21 cellular contexts compared by ENCODE assay signal in the genomic region with DNA sequence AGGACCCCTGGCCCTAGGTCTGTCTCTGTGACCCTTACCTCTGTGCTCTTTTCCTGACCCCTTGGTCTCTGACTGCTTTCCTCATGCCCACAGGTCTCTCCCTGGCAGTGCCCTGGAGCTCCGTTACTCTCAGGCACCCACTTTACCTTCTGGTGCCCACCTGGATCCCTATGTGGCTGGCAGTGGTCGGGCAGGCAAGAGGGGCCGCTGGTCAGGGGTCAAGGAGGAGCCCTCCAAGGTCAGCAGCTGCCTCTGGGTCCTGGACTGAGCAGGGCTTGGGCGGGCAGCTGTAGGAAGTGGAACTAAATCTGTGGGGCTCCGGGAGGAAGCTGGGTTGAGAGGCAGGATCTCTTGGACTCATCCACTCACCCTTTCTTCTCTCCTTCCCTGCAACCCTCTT. TPM values are rescaled to one million over a fixed set of nuclear protein-coding genes. Genes with fewer than 3 reads are reported as not detected.
DNase-seq lines count a peak whose midpoint lies in the region; ATAC-seq, FAIRE-seq and TF ChIP-seq lines count a peak whose summit lies in the region.
"Had no signal": no experiment of that assay in that cellular context is flagged by ENCODE, and none has a peak within 500 bp of the region (broad histone marks: within the 10 kb centered on the region; RNA-seq: fewer than 3 reads in every experiment).

No MANE protein-coding gene starts in this region.

- H3K27me3 Mint-ChIP-seq in neural progenitor cell (ENCODE audit: insufficient read depth, low read depth) (peaks cover 15% of the 10 kb centered on the region), immature natural killer cell (ENCODE audit: low read depth in 3 of 3) (peaks cover 0 to 3% (median 2%) of the 10 kb centered on the region in 3 donors)

- no TSS peak for BruUV-seq in K562 (replicated peaks; lab: Mats Ljungman, UMichigan)

- no peaks in the 10 kb centered on the region for H4K20me1 ChIP-seq in K562 (replicated peaks; ENCODE audit: control insufficient read depth, insufficient read depth, low read length)
- H4K20me1 ChIP-seq in neural progenitor cell (ENCODE audit: low read depth) = no peaks in the 10 kb centered on the region

- H3K4me3 ChIP-seq in right atrium auricular region (no peak overlapping the region), K562 (no peak overlapping the region), neural progenitor cell (no peak overlapping the region)

- peaks cover 0 to 19% of the 10 kb centered on the region in 2 donors for H3K4me1 ChIP-seq in right atrium auricular region
- H3K4me1 ChIP-seq in K562 (replicated peaks in 1 of 2; ENCODE audit: control insufficient read depth in 2 of 2, insufficient read depth in 2 of 2, low read length in 2 of 2) = peaks cover 9 to 51% of the 10 kb centered on the region in 2 experiments; a peak in 3 of 5 replicates
- H3K4me1 ChIP-seq in neural progenitor cell = no peaks in the 10 kb centered on the region
- H3K4me1 ChIP-seq: BE2C had no signal

- no peak for DNase-seq in right atrium auricular region (ENCODE audit: low spot score)
- no peak for DNase-seq in cardiac septum (ENCODE audit: low spot score)
- DNase-seq in K562 (ENCODE audit: extremely low read depth in 1 of 4, low spot score in 3 of 4) = no peak
- no peak for DNase-seq in neural progenitor cell (ENCODE audit: low spot score)
- DNase-seq in RCC 7860 (ENCODE audit: low spot score) = no peak
- no peak for DNase-seq in immature natural killer cell
- DNase-seq in GDM1 (lab: John Stamatoyannopoulos, UW) = no peak
- DNase-seq in DMS153 (lab: John Stamatoyannopoulos, UW) = no peak
- DNase-seq: BE2C, HFFc6, IMR-90, MM.1S, NCI-H1092 had no signal

- no peak for ATAC-seq in K562
- ATAC-seq: Panc1 had no signal

- H3K9me3 ChIP-seq in right atrium auricular region (no peaks in the 10 kb centered on the region), K562 (replicated peaks; ENCODE audit: control insufficient read depth, insufficient read depth, low read depth, low read length) (no peaks in the 10 kb centered on the region), neural progenitor cell (ENCODE audit: low read depth) (no peaks in the 10 kb centered on the region)
- H3K9me3 ChIP-seq: BE2C had no signal

- no peak for TF ChIP-seq POLR2A in K562 (conservative IDR thresholded peaks at IDR 0.05)

- CTCF ChIA-PET in K562 (lab: Yijun Ruan, JAX; ENCODE audit: low intra/inter-chr PET ratio) = no interaction called here

- H2AFZ ChIP-seq in K562 (ENCODE audit: low read depth, low read length) = no peak overlapping the region
- no peak overlapping the region for H2AFZ ChIP-seq in neural progenitor cell (replicated peaks)

- FAIRE-seq in K562 (lab: Jason Lieb, UNC) (no peak), RCC 7860 (lab: Jason Lieb, UNC) (no peak)
- FAIRE-seq: GM12892 had no signal

- no peaks in the 10 kb centered on the region for H3K36me3 ChIP-seq in right atrium auricular region
- H3K36me3 ChIP-seq in K562 (ENCODE audit: control insufficient read depth, insufficient read depth, low read length) = peaks cover 50% of the 10 kb centered on the region; the same call in 2 of the 3 replicates
- no peaks in the 10 kb centered on the region for H3K36me3 ChIP-seq in neural progenitor cell

- in situ Hi-C loops in K562 (cut with MboI) = no loop called here

- TF ChIP-seq CTCF in right atrium auricular region (IDR thresholded peaks at IDR 0.05) = no peak
- no peak for TF ChIP-seq CTCF in K562 (IDR thresholded peaks at IDR 0.05 in 2 of 3, conservative IDR thresholded peaks at IDR 0.05 in 1 of 3; ENCODE audit: insufficient read depth in 2 of 3, low read depth in 1 of 3, low read length in 3 of 3)
- TF ChIP-seq CTCF in neural progenitor cell (IDR thresholded peaks at IDR 0.05) = no peak

- H3K9me1 ChIP-seq in K562 (ENCODE audit: control insufficient read depth, insufficient read depth, low read length) = no peaks in the 10 kb centered on the region

- H3K4me1 Mint-ChIP-seq in neural progenitor cell = no peaks in the 10 kb centered on the region
- peaks cover 7 to 13% of the 10 kb centered on the region in 2 donors for H3K4me1 Mint-ChIP-seq in immature natural killer cell

- H3K36me3 Mint-ChIP-seq in neural progenitor cell = peaks cover 22% of the 10 kb centered on the region
- peaks cover 0 to 4% (median 4%) of the 10 kb centered on the region in 3 donors for H3K36me3 Mint-ChIP-seq in immature natural killer cell
- H3K36me3 Mint-ChIP-seq: CD4-positive, alpha-beta memory T cell had no signal

- H3K4me3 Mint-ChIP-seq in neural progenitor cell (peak overlapping the region; percentile 6), immature natural killer cell (no peak overlapping the region)
- H3K4me3 Mint-ChIP-seq: HFFc6 had no signal

- no peak for TF ChIP-seq RAD21 in K562 (CRISPR knock-in tag; conservative IDR thresholded peaks at IDR 0.05 in 1 of 2, IDR thresholded peaks at IDR 0.05 in 1 of 2)

- no peak for TF ChIP-seq EP300 in K562 (IDR thresholded peaks at IDR 0.05; ENCODE audit: low read length)

- intact Hi-C loops in cardiac septum (cut with DNase I) = no loop called here
- intact Hi-C loops in K562 (cut with micrococcal nuclease) = no loop called here

- H3K4me2 ChIP-seq in K562 (ENCODE audit: insufficient read depth, low read length) = peak overlapping the region; percentile 32
- no peak overlapping the region for H3K4me2 ChIP-seq in neural progenitor cell

- H3K27ac Mint-ChIP-seq in neural progenitor cell = no peak overlapping the region
- no peak overlapping the region for H3K27ac Mint-ChIP-seq in immature natural killer cell
- H3K27ac Mint-ChIP-seq: CD4-positive, alpha-beta memory T cell; HFFc6 had no signal

- 81% methylated on average over 5 of the region's 5 CpGs for WGBS in K562 (ENCODE audit: insufficient coverage, low coverage, missing lambda C conversion rate)

- H3K27me3 ChIP-seq in right atrium auricular region (no peaks in the 10 kb centered on the region), K562 (ENCODE audit: control insufficient read depth in 2 of 2, insufficient read depth in 2 of 2, low read length in 2 of 2) (no peaks in the 10 kb centered on the region), neural progenitor cell (no peaks in the 10 kb centered on the region)
- H3K27me3 ChIP-seq: BE2C had no signal

- no peaks in the 10 kb centered on the region for H3K9me3 Mint-ChIP-seq in neural progenitor cell
- H3K9me3 Mint-ChIP-seq in immature natural killer cell = no peaks in the 10 kb centered on the region
- H3K9me3 Mint-ChIP-seq: CD4-positive, alpha-beta memory T cell; HFFc6 had no signal

- H3K27ac ChIP-seq in right atrium auricular region (peak overlapping the region; percentile 38 to 47), K562 (ENCODE audit: extremely low read depth, low read depth, low read length) (peak overlapping the region; percentile 46; the same call in 2 of the 3 replicates), neural progenitor cell (no peak overlapping the region)
- H3K27ac ChIP-seq: HL-60 had no signal

- peak overlapping the region in 1 of 2 experiments; percentile 31; a peak in 2 of 4 replicates for H3K9ac ChIP-seq in K562 (ENCODE audit: insufficient read depth in 1 of 2, low read depth in 2 of 2, low read length in 2 of 2)
- H3K9ac ChIP-seq in neural progenitor cell = no peak overlapping the region

- H3K79me2 ChIP-seq in K562 (ENCODE audit: control insufficient read depth, insufficient read depth, low read length) = no peaks in the 10 kb centered on the region; the same call in 2 of the 3 replicates
- no peaks in the 10 kb centered on the region for H3K79me2 ChIP-seq in neural progenitor cell (ENCODE audit: low read depth)

- H3F3A ChIP-seq in neural progenitor cell (ENCODE audit: low read depth) = peaks cover 21% of the 10 kb centered on the region

- POLR2A ChIA-PET in K562 (lab: Yijun Ruan, JAX) = interaction anchor here (0.7 kb wide), 1 partner anchor 916 kb away, joined by 3 read pairs; no protein-coding TSS in a partner anchor

RNA-seq across cellular contexts. Expression of a gene that starts 16.3 kb away (rescaled TPM):
- total RNA-seq in right atrium auricular region = 1 to 10 TPM; 5.0 to 6.8 TPM
- total RNA-seq in cardiac septum = 10.1 TPM
- 69.7 and 96.7 TPM in 2 replicates for total RNA-seq in K562 (2011; cell fraction: chromatin; rRNA removed; ENCODE audit: low replicate concordance)
- 59.0 and 65.5 TPM in 2 replicates for total RNA-seq in K562 (2011; cell fraction: nucleolus; rRNA removed)
- total RNA-seq in K562 (2011; cell fraction: nucleoplasm; rRNA removed) = 60.3 and 89.2 TPM in 2 replicates
- total RNA-seq in K562 (2014; rRNA removed) = 48.2 and 55.9 TPM in 2 replicates
- total RNA-seq in K562 (2014; rRNA removed; fragmentation: Illumina TruSeq; extraction: Trizol) = 10.3 and 11.5 TPM in 2 replicates
- 19.1 and 21.0 TPM in 2 replicates for total RNA-seq in K562 (2015; rRNA removed; fragmentation: Illumina TruSeq; extraction: Trizol)
- 47.5 and 53.0 TPM in 2 replicates for total RNA-seq in K562 (2021)
- polyA plus RNA-seq in K562 (2011; rRNA removed) = 11.2 and 16.9 TPM in 2 replicates
- 17.5 and 30.1 TPM in 2 replicates for polyA plus RNA-seq in K562 (2011; cell fraction: cytosol; rRNA removed)
- 52.6 and 77.1 TPM in 2 replicates for polyA plus RNA-seq in K562 (2011; cell fraction: nucleus; rRNA removed)
- 17.8 and 27.4 TPM in 2 replicates for polyA plus RNA-seq in K562 (2012)
- 17.6 and 30.1 TPM in 2 replicates for polyA plus RNA-seq in K562 (2014; fragmentation: Illumina TruSeq; extraction: Trizol)
- under 1 TPM; 0.10 to 0.29 TPM for polyA plus RNA-seq in K562 (2014; fragmentation: Nextera tagmentation; extraction: Ambion mirVana)
- polyA plus RNA-seq in K562 (2014; rRNA removed) = 44.2 and 46.7 TPM in 2 replicates
- polyA minus RNA-seq in K562 (2011; rRNA and poly(A)+ RNA removed) = 11.1 and 17.2 TPM in 2 replicates
- polyA minus RNA-seq in K562 (2011; cell fraction: cytosol; rRNA and poly(A)+ RNA removed) = 9.8 and 20.9 TPM in 2 replicates
- 27.1 and 32.9 TPM in 2 replicates for polyA minus RNA-seq in K562 (2011; cell fraction: nucleus; rRNA and poly(A)+ RNA removed)
- 1.8 and 12.0 TPM in 2 replicates for total RNA-seq in neural progenitor cell (ENCODE audit: low replicate concordance)
- under 1 TPM in 2 of 3 donors, not detected in 1; 0.07 to 0.58 TPM for polyA plus RNA-seq in immature natural killer cell

RNA-seq across cellular contexts. Expression of a gene that starts 16.7 kb away (rescaled TPM):
- total RNA-seq in right atrium auricular region (1 to 10 TPM; 3.1 to 5.9 TPM), cardiac septum (1.0 TPM), K562 (2014; rRNA removed) (4.7 and 7.4 TPM in 2 replicates), K562 (2014; rRNA removed; fragmentation: Illumina TruSeq; extraction: Trizol) (0.55 and 0.64 TPM in 2 replicates), K562 (2015; rRNA removed; fragmentation: Illumina TruSeq; extraction: Trizol) (1.4 and 2.1 TPM in 2 replicates), K562 (2021) (1.6 and 3.2 TPM in 2 replicates), neural progenitor cell (ENCODE audit: low replicate concordance) (1.7 TPM in 1 of 2 replicates, not detected in the other)
- total RNA-seq in K562 (2011; cell fraction: chromatin; rRNA removed; ENCODE audit: low replicate concordance) = 1.3 and 4.9 TPM in 2 replicates
- 7.0 and 7.4 TPM in 2 replicates for total RNA-seq in K562 (2011; cell fraction: nucleolus; rRNA removed)
- total RNA-seq in K562 (2011; cell fraction: nucleoplasm; rRNA removed) = 3.8 and 4.5 TPM in 2 replicates
- polyA plus RNA-seq in K562 (2011; rRNA removed) (1.5 and 1.9 TPM in 2 replicates), K562 (2014; fragmentation: Illumina TruSeq; extraction: Trizol) (1.1 TPM in 2 replicates), K562 (2014; fragmentation: Nextera tagmentation; extraction: Ambion mirVana) (under 1 TPM; 0.08 to 0.32 TPM), K562 (2014; rRNA removed) (5.4 and 5.7 TPM in 2 replicates), immature natural killer cell (1 to 10 TPM; 2.6 to 5.5 (median 3.6) TPM)
- polyA plus RNA-seq in K562 (2011; cell fraction: cytosol; rRNA removed) = 4.1 and 8.0 TPM in 2 replicates
- 4.8 and 7.5 TPM in 2 replicates for polyA plus RNA-seq in K562 (2011; cell fraction: nucleus; rRNA removed)
- 1.8 and 3.7 TPM in 2 replicates for polyA plus RNA-seq in K562 (2012)
- polyA minus RNA-seq in K562 (2011; rRNA and poly(A)+ RNA removed) = 0.69 and 0.74 TPM in 2 replicates
- 1.6 and 3.3 TPM in 2 replicates for polyA minus RNA-seq in K562 (2011; cell fraction: cytosol; rRNA and poly(A)+ RNA removed)
- polyA minus RNA-seq in K562 (2011; cell fraction: nucleus; rRNA and poly(A)+ RNA removed) = 4.0 and 4.2 TPM in 2 replicates
- total RNA-seq: A172, IMR-90 had no signal

RNA-seq across cellular contexts. Expression of a gene that starts 19.5 kb away (rescaled TPM):
- total RNA-seq in right atrium auricular region = 1,000 to 10,000 TPM in 1 of 2 donors, 100 to 1,000 TPM in 1; 558 to 1,164 TPM
- 907 TPM for total RNA-seq in cardiac septum
- 32.2 and 45.2 TPM in 2 replicates for total RNA-seq in K562 (2011; cell fraction: chromatin; rRNA removed; ENCODE audit: low replicate concordance)
- 32.8 and 33.2 TPM in 2 replicates for total RNA-seq in K562 (2011; cell fraction: nucleolus; rRNA removed)
- 43.6 and 52.1 TPM in 2 replicates for total RNA-seq in K562 (2011; cell fraction: nucleoplasm; rRNA removed)
- 15.6 and 20.8 TPM in 2 replicates for total RNA-seq in K562 (2014; rRNA removed)
- total RNA-seq in K562 (2014; rRNA removed; fragmentation: Illumina TruSeq; extraction: Trizol) = 10.0 and 11.7 TPM in 2 replicates
- total RNA-seq in K562 (2015; rRNA removed; fragmentation: Illumina TruSeq; extraction: Trizol) = 15.9 and 16.1 TPM in 2 replicates
- 14.8 and 15.6 TPM in 2 replicates for total RNA-seq in K562 (2021)
- polyA plus RNA-seq in K562 (2011; rRNA removed) = 13.1 and 22.3 TPM in 2 replicates
- 12.4 and 22.9 TPM in 2 replicates for polyA plus RNA-seq in K562 (2011; cell fraction: cytosol; rRNA removed)
- 28.6 and 29.0 TPM in 2 replicates for polyA plus RNA-seq in K562 (2011; cell fraction: nucleus; rRNA removed)
- 15.3 and 17.4 TPM in 2 replicates for polyA plus RNA-seq in K562 (2012)
- 17.9 and 18.7 TPM in 2 replicates for polyA plus RNA-seq in K562 (2014; fragmentation: Illumina TruSeq; extraction: Trizol)
- polyA plus RNA-seq in K562 (2014; fragmentation: Nextera tagmentation; extraction: Ambion mirVana) = 1 to 10 TPM in 1 of 2 experiments, under 1 TPM in 1; 0.66 to 1.2 TPM
- polyA plus RNA-seq in K562 (2014; rRNA removed) = 11.8 and 13.7 TPM in 2 replicates
- 18.4 and 24.8 TPM in 2 replicates for polyA minus RNA-seq in K562 (2011; rRNA and poly(A)+ RNA removed)
- polyA minus RNA-seq in K562 (2011; cell fraction: cytosol; rRNA and poly(A)+ RNA removed) = 7.2 and 13.7 TPM in 2 replicates
- 4.0 and 6.3 TPM in 2 replicates for polyA minus RNA-seq in K562 (2011; cell fraction: nucleus; rRNA and poly(A)+ RNA removed)
- 0.31 TPM in 1 of 2 replicates, not detected in the other for total RNA-seq in neural progenitor cell (ENCODE audit: low replicate concordance)
- polyA plus RNA-seq in immature natural killer cell = not detected
- total RNA-seq: A172; CD4-positive, alpha-beta memory T cell; H4; HFFc6; HT1080; IMR-90; NCI-H460 had no signal
- polyA plus RNA-seq: CD4-positive, alpha-beta memory T cell had no signal

RNA-seq across cellular contexts. Expression of a gene that starts 21.5 kb away (rescaled TPM):
- total RNA-seq in right atrium auricular region (10 to 100 TPM; 31.5 to 35.0 TPM), cardiac septum (24.7 TPM), K562 (2014; rRNA removed) (11.0 and 12.4 TPM in 2 replicates), K562 (2014; rRNA removed; fragmentation: Illumina TruSeq; extraction: Trizol) (1.1 and 1.6 TPM in 2 replicates), K562 (2015; rRNA removed; fragmentation: Illumina TruSeq; extraction: Trizol) (4.0 and 4.1 TPM in 2 replicates), K562 (2021) (9.2 and 9.6 TPM in 2 replicates), neural progenitor cell (ENCODE audit: low replicate concordance) (9.2 and 9.7 TPM in 2 replicates)
- 18.4 and 32.9 TPM in 2 replicates for total RNA-seq in K562 (2011; cell fraction: chromatin; rRNA removed; ENCODE audit: low replicate concordance)
- 24.3 and 26.6 TPM in 2 replicates for total RNA-seq in K562 (2011; cell fraction: nucleolus; rRNA removed)
- total RNA-seq in K562 (2011; cell fraction: nucleoplasm; rRNA removed) = 18.6 and 20.3 TPM in 2 replicates
- polyA plus RNA-seq in K562 (2011; rRNA removed) (5.9 and 10.3 TPM in 2 replicates), K562 (2014; fragmentation: Illumina TruSeq; extraction: Trizol) (3.1 and 5.1 TPM in 2 replicates), K562 (2014; fragmentation: Nextera tagmentation; extraction: Ambion mirVana) (1 to 10 TPM in 1 of 2 experiments, under 1 TPM in 1; 0.89 to 1.4 TPM), K562 (2014; rRNA removed) (15.7 and 18.3 TPM in 2 replicates), immature natural killer cell (1 to 10 TPM; 3.2 to 6.9 (median 5.6) TPM)
- polyA plus RNA-seq in K562 (2011; cell fraction: cytosol; rRNA removed) = 8.5 and 10.8 TPM in 2 replicates
- polyA plus RNA-seq in K562 (2011; cell fraction: nucleus; rRNA removed) = 36.2 and 41.7 TPM in 2 replicates
- 9.0 and 9.4 TPM in 2 replicates for polyA plus RNA-seq in K562 (2012)
- 3.4 and 4.1 TPM in 2 replicates for polyA minus RNA-seq in K562 (2011; rRNA and poly(A)+ RNA removed)
- 1.5 and 4.3 TPM in 2 replicates for polyA minus RNA-seq in K562 (2011; cell fraction: cytosol; rRNA and poly(A)+ RNA removed)
- 8.2 and 8.7 TPM in 2 replicates for polyA minus RNA-seq in K562 (2011; cell fraction: nucleus; rRNA and poly(A)+ RNA removed)

RNA-seq across cellular contexts. Expression of a gene that starts 21.9 kb away (rescaled TPM):
- total RNA-seq in right atrium auricular region (10 to 100 TPM; 20.6 to 22.8 TPM), cardiac septum (44.1 TPM), K562 (2014; rRNA removed) (35.3 and 37.3 TPM in 2 replicates), K562 (2014; rRNA removed; fragmentation: Illumina TruSeq; extraction: Trizol) (7.9 and 8.3 TPM in 2 replicates), K562 (2015; rRNA removed; fragmentation: Illumina TruSeq; extraction: Trizol) (15.0 and 15.2 TPM in 2 replicates), K562 (2021) (34.6 and 37.8 TPM in 2 replicates), neural progenitor cell (ENCODE audit: low replicate concordance) (3.1 and 11.2 TPM in 2 replicates)
- total RNA-seq in K562 (2011; cell fraction: chromatin; rRNA removed; ENCODE audit: low replicate concordance) = 86.3 and 161 TPM in 2 replicates
- total RNA-seq in K562 (2011; cell fraction: nucleolus; rRNA removed) = 82.0 and 87.9 TPM in 2 replicates
- total RNA-seq in K562 (2011; cell fraction: nucleoplasm; rRNA removed) = 97.8 and 143 TPM in 2 replicates
- polyA plus RNA-seq in K562 (2011; rRNA removed) (19.2 and 20.5 TPM in 2 replicates), K562 (2014; fragmentation: Illumina TruSeq; extraction: Trizol) (14.7 and 25.2 TPM in 2 replicates), K562 (2014; fragmentation: Nextera tagmentation; extraction: Ambion mirVana) (1 to 10 TPM; 6.5 to 7.9 TPM), K562 (2014; rRNA removed) (45.4 and 56.6 TPM in 2 replicates), immature natural killer cell (under 1 TPM in 1 of 3 donors, not detected in 2; 0.17 TPM)
- polyA plus RNA-seq in K562 (2011; cell fraction: cytosol; rRNA removed) = 21.6 and 37.6 TPM in 2 replicates
- 66.9 and 85.9 TPM in 2 replicates for polyA plus RNA-seq in K562 (2011; cell fraction: nucleus; rRNA removed)
- 26.9 and 31.4 TPM in 2 replicates for polyA plus RNA-seq in K562 (2012)
- polyA minus RNA-seq in K562 (2011; rRNA and poly(A)+ RNA removed) = 5.8 and 8.2 TPM in 2 replicates
- 14.5 and 15.4 TPM in 2 replicates for polyA minus RNA-seq in K562 (2011; cell fraction: cytosol; rRNA and poly(A)+ RNA removed)
- 16.0 and 19.0 TPM in 2 replicates for polyA minus RNA-seq in K562 (2011; cell fraction: nucleus; rRNA and poly(A)+ RNA removed)
- polyA plus RNA-seq: CD4-positive, alpha-beta memory T cell had no signal

Comparison
In these comparisons a context has a peak if more than half of its experiments do, and no peak if none do; other contexts are left out.
1. RNA of a gene that starts 19.5 kb away (total RNA-seq): 558 to 1,164 TPM in right atrium auricular region and 907 TPM in cardiac septum (single experiment); 10.0 to 52.1 TPM in K562 and 0.31 TPM in neural progenitor cell; every median in the first group is over 10 times any median in the second.